ENCODE assay signal across 11 cellular contexts in the genomic region with DNA sequence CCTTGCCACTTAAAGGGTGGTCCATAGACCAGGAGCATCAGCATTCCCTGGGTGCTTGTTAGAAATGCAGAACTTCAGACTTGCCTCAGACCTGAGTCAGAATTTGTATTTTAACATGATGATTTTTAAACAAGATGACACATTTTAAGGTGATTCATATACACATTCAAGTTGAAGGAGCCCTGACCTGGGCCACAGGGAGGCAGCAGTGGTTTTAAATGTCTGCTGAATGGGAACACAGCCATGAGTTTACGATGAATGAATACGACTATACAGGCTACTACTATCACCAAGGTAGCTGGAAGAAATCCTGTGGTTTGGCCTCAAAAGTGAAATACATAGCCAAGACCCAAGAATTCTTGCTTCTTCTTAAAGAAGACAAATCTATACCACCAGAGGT. TPM values are rescaled to one million over a fixed set of nuclear protein-coding genes. Genes with fewer than 3 reads are reported as not detected.
A peak's percentile ranks its signal among the peaks of the same experiment; 100 is the strongest.
DNase-seq lines count a peak whose midpoint lies in the region; ATAC-seq and TF ChIP-seq lines count a peak whose summit lies in the region.
"Had no signal": no experiment of that assay in that cellular context is flagged by ENCODE, and none has a peak within 500 bp of the region (broad histone marks: within the 10 kb centered on the region; RNA-seq: fewer than 3 reads in every experiment).

No MANE protein-coding gene starts in this region.

- H3K27me3 ChIP-seq in PC-3 (ENCODE audit: low read length): no peaks in the 10 kb centered on the region

- no TSS peak for BruUV-seq in PC-3 (replicated peaks; lab: Mats Ljungman, UMichigan)

- H3K36me3 ChIP-seq in PC-3 (ENCODE audit: low read depth, low read length): peaks cover 22% of the 10 kb centered on the region

- POLR2A ChIA-PET in PC-3 (lab: Charles Lee; ENCODE audit: unreplicated experiment): no interaction called here

- intact Hi-C loops in PC-3 (cut with micrococcal nuclease): no loop called here

- H3K79me2 ChIP-seq in PC-3 (ENCODE audit: low read length): peaks cover 13% of the 10 kb centered on the region

- H2AFZ ChIP-seq in PC-3 (ENCODE audit: low read length): no peak overlapping the region

- no peak overlapping the region for H3K4me3 ChIP-seq in PC-3 (ENCODE audit: low read length)
- H3K4me3 ChIP-seq in choroid plexus epithelial cell (ENCODE audit: low read depth, low read length): no peak overlapping the region

- H3K9me3 ChIP-seq in PC-3 (ENCODE audit: low read length): no peaks in the 10 kb centered on the region

- peak overlapping the region; percentile 68 for H3K4me2 ChIP-seq in PC-3 (ENCODE audit: low read length)

- no peak overlapping the region for H3K9ac ChIP-seq in PC-3 (ENCODE audit: low read length)

- TF ChIP-seq CTCF in PC-3 (conservative IDR thresholded peaks at IDR 0.05; ENCODE audit: low read depth, low read length) (peak; percentile 57), choroid plexus epithelial cell (conservative IDR thresholded peaks at IDR 0.05; ENCODE audit: low read depth, low read length) (peak; percentile 43)

- peak; percentile 73 for ATAC-seq in PC-3
- ATAC-seq in GM19328 (IDR thresholded peaks at IDR 0.05; ENCODE audit: unreplicated experiment): no peak
- ATAC-seq in HG03159 (IDR thresholded peaks at IDR 0.05; ENCODE audit: unreplicated experiment): no peak
- ATAC-seq: stimulated activated naive CD8-positive, alpha-beta T cell treated with anti-CD3 and anti-CD28 coated beads, Interleukin-15, Interleukin-2, amounts not matched to agents 100 U/mL and 50 U/mL, for 24 hours had no signal

- H3K27ac ChIP-seq in PC-3 (ENCODE audit: low read length): peak overlapping the region; percentile 63

- H3F3A ChIP-seq in PC-3 (ENCODE audit: low read length, unreplicated experiment): peaks cover 13% of the 10 kb centered on the region

- peak; percentile 4 for DNase-seq in stimulated activated CD4-positive, alpha-beta T cell treated with anti-CD3 and anti-CD28 coated beads, Interleukin-4, amount 100 ng/mL, for 24 hours
- no peak for DNase-seq in stimulated activated CD4-positive, alpha-beta T cell treated with anti-CD3 and anti-CD28 coated beads, Interleukin-2, amount 100 ng/mL, for 24 hours
- DNase-seq in PC-3 (peak; percentile 90), choroid plexus epithelial cell (ENCODE audit: low read depth) (peak; percentile 88), amygdala (lab: John Stamatoyannopoulos, UW) (no peak)
- no peak for DNase-seq in central memory CD4-positive, alpha-beta T cell
- DNase-seq: CD4-positive, CD25-positive, alpha-beta regulatory T cell; NCI-H1694 treated with DMSO at 0.1 percent for 48 hours; stimulated activated naive CD8-positive, alpha-beta T cell treated with anti-CD3 and anti-CD28 coated beads, Interleukin-15, Interleukin-2, amounts not matched to agents 100 U/mL and 50 U/mL, for 24 hours had no signal

- CTCF ChIA-PET in PC-3 (lab: Charles Lee): interaction anchor here (0.5 kb wide), 1 partner anchor 84 kb away, joined by 6 read pairs; no protein-coding TSS in a partner anchor

- peaks cover 36% of the 10 kb centered on the region for H3K4me1 ChIP-seq in PC-3 (ENCODE audit: insufficient read depth, low read length)

- peaks cover 21% of the 10 kb centered on the region for H4K20me1 ChIP-seq in PC-3 (ENCODE audit: low read length)

- no peaks in the 10 kb centered on the region for H3K9me2 ChIP-seq in PC-3 (replicated peaks; ENCODE audit: low read length)

RNA-seq across cellular contexts. Expression of a gene that starts 2.9 kb away (rescaled TPM):
- total RNA-seq in PC-3 (2014; rRNA removed): 28.5 and 40.5 TPM in 2 replicates

Comparison
In these comparisons a context has a peak if more than half of its experiments do, and no peak if none do; other contexts are left out.
1. DNase-seq: peak in stimulated activated CD4-positive, alpha-beta T cell treated with anti-CD3 and anti-CD28 coated beads, Interleukin-4, amount 100 ng/mL, for 24 hours (single experiment), PC-3 (single experiment) and choroid plexus epithelial cell (single experiment); none in stimulated activated CD4-positive, alpha-beta T cell treated with anti-CD3 and anti-CD28 coated beads, Interleukin-2, amount 100 ng/mL, for 24 hours (0 of 2), amygdala (0 of 56) and central memory CD4-positive, alpha-beta T cell (single experiment).